In genomic region chr1:42957229-42957879, GRCh38 we compare ENCODE assay signal across 8 cellular contexts. TPM values are rescaled to one million over a fixed set of nuclear protein-coding genes. Genes with fewer than 3 reads are reported as not detected.
A peak's percentile ranks its signal among the peaks of the same experiment; 100 is the strongest.
DNase-seq lines count a peak whose midpoint lies in the region; ATAC-seq and TF ChIP-seq lines count a peak whose summit lies in the region.

No MANE protein-coding gene starts in this region.

- peak overlapping the region; percentile 51 for H3K4me2 ChIP-seq in mesenchymal stem cell (ENCODE audit: low read length, poor library complexity, severe bottlenecking)

- H3K4me1 Mint-ChIP-seq in IgD-negative memory B cell (peaks cover 37 to 53% (median 48%) of the 10 kb centered on the region in 3 donors), brain (peaks cover 83% of the 10 kb centered on the region)

- no peak overlapping the region for H3K23ac ChIP-seq in mesenchymal stem cell (ENCODE audit: low read length in 2 of 2)

- no peak overlapping the region for H4K91ac ChIP-seq in mesenchymal stem cell (ENCODE audit: low read length)

- H3K4me3 Mint-ChIP-seq in IgD-negative memory B cell: peak overlapping the region; percentile 91 to 99 (median 98)
- peak overlapping the region; percentile 90 to 97 (median 91) for H3K4me3 Mint-ChIP-seq in brain

- peak overlapping the region; percentile 23 for H2BK120ac ChIP-seq in mesenchymal stem cell (ENCODE audit: low read depth, low read length)

- no peak overlapping the region for H4K8ac ChIP-seq in mesenchymal stem cell (ENCODE audit: low read length)

- H2AK5ac ChIP-seq in mesenchymal stem cell (ENCODE audit: low read length, severe bottlenecking): peak overlapping the region; percentile 22

- H3K4me1 ChIP-seq in ACC112 (ENCODE audit: control insufficient read depth, insufficient read depth, low read length, unreplicated experiment) (peaks cover 20% of the 10 kb centered on the region), mesenchymal stem cell (ENCODE audit: control insufficient read depth, insufficient read depth, low read depth, low read length) (peaks cover 34% of the 10 kb centered on the region), upper lobe of right lung (peaks cover 16% of the 10 kb centered on the region)

- intact Hi-C loops in upper lobe of right lung (cut with DNase I): no loop called here

- peak overlapping the region; percentile 8 for H2BK15ac ChIP-seq in mesenchymal stem cell (ENCODE audit: low read depth, poor library complexity, severe bottlenecking)

- H3K79me2 ChIP-seq in ACC112 (ENCODE audit: control insufficient read depth, insufficient read depth, low read length, unreplicated experiment): peaks cover 60% of the 10 kb centered on the region

- H2BK12ac ChIP-seq in mesenchymal stem cell (ENCODE audit: low read length in 2 of 2): no peak overlapping the region

- peak overlapping the region; percentile 94 to 98 (median 95) for H3K27ac Mint-ChIP-seq in IgD-negative memory B cell
- H3K27ac Mint-ChIP-seq in brain: peak overlapping the region; percentile 63 to 96 (median 95)

- H3K36me3 Mint-ChIP-seq in IgD-negative memory B cell: peaks cover 12% of the 10 kb centered on the region
- H3K36me3 Mint-ChIP-seq in brain: peaks cover 39% of the 10 kb centered on the region

- H3K36me3 ChIP-seq in ACC112 (ENCODE audit: insufficient read depth, low read length) (0 out of 2 replicates have a peak, but pooled peaks cover 1% of the 10 kb centered on the region), mesenchymal stem cell (ENCODE audit: control insufficient read depth in 1 of 2, insufficient read depth in 2 of 2, low read depth in 1 of 2, low read length in 2 of 2) (peaks cover 0 to 11% of the 10 kb centered on the region in 2 experiments), upper lobe of right lung (no peaks in the 10 kb centered on the region)

- no peaks in the 10 kb centered on the region for H3K9me3 ChIP-seq in mesenchymal stem cell (ENCODE audit: control insufficient read depth, low read length)
- H3K9me3 ChIP-seq in upper lobe of right lung: no peaks in the 10 kb centered on the region

- H3K4me3 ChIP-seq in ACC112 (ENCODE audit: low read depth, low read length) (peak overlapping the region; percentile 95), mesenchymal stem cell (ENCODE audit: insufficient read depth in 1 of 2, low read depth in 1 of 2, low read length in 2 of 2) (peak overlapping the region; percentile 91 to 96), upper lobe of right lung (peak overlapping the region; percentile 72)

- H3K27me3 ChIP-seq in ACC112 (ENCODE audit: insufficient read depth, low read length) (no peaks in the 10 kb centered on the region), mesenchymal stem cell (ENCODE audit: control insufficient read depth in 1 of 2, insufficient read depth in 1 of 2, low read length in 2 of 2) (peaks cover 0 to 6% of the 10 kb centered on the region in 2 experiments), upper lobe of right lung (peaks cover 11% of the 10 kb centered on the region)

- peaks cover 5% of the 10 kb centered on the region for H3K79me1 ChIP-seq in mesenchymal stem cell (replicated peaks; ENCODE audit: low read length, poor library complexity, severe bottlenecking)

- no peak overlapping the region for H3K4ac ChIP-seq in mesenchymal stem cell (ENCODE audit: low read depth in 1 of 2, low read length in 2 of 2)

- no peak overlapping the region for H3K14ac ChIP-seq in mesenchymal stem cell (ENCODE audit: low read length in 2 of 2)

- no peak for TF ChIP-seq CTCF in brain (conservative IDR thresholded peaks at IDR 0.05)
- no peak for TF ChIP-seq CTCF in upper lobe of right lung (IDR thresholded peaks at IDR 0.05)

- peak overlapping the region; percentile 25; the same call in 1 of the 2 replicates for H3K27ac ChIP-seq in ACC112 (ENCODE audit: low read depth, low read length)
- peak overlapping the region; percentile 61 for H3K27ac ChIP-seq in mesenchymal stem cell (ENCODE audit: low read length, poor library complexity, severe bottlenecking)
- peak overlapping the region; percentile 51 for H3K27ac ChIP-seq in upper lobe of right lung

- WGBS in mesenchymal stem cell: 3% methylated on average over 26 of the region's 26 CpGs

- H2AFZ ChIP-seq in ACC112 (ENCODE audit: low read length, unreplicated experiment) (no peak overlapping the region), mesenchymal stem cell (ENCODE audit: low read depth, low read length) (peak overlapping the region; percentile 29)

- peaks cover 1% of the 10 kb centered on the region for H3K27me3 Mint-ChIP-seq in IgD-negative memory B cell
- H3K27me3 Mint-ChIP-seq in brain: peaks cover 9% of the 10 kb centered on the region

- H2BK5ac ChIP-seq in mesenchymal stem cell (ENCODE audit: low read depth, low read length, poor library complexity, severe bottlenecking): peak overlapping the region; percentile 46

- H3K9me3 Mint-ChIP-seq in IgD-negative memory B cell (peaks cover 0 to 2% (median 0%) of the 10 kb centered on the region in 3 donors), brain (peaks cover 0 to 2% (median 0%) of the 10 kb centered on the region in 5 experiments)

- DNase-seq in mesenchymal stem cell (no peak), upper lobe of right lung (no peak), NCI-H2227 treated with DMSO at 0.1 percent for 48 hours (lab: John Stamatoyannopoulos, UW) (no peak), cerebellar nuclear complex (lab: John Stamatoyannopoulos, UW) (no peak), NCI-H226 (no peak)

- peak overlapping the region; percentile 90 for H3K9ac ChIP-seq in mesenchymal stem cell (ENCODE audit: low read length)

- peak overlapping the region; percentile 42 to 52 for H3K18ac ChIP-seq in mesenchymal stem cell (ENCODE audit: low read depth in 1 of 2, low read length in 2 of 2)

- no peak for ATAC-seq in upper lobe of right lung

RNA-seq across cellular contexts. Expression of gene SLC2A1, which starts 1.3 kb away (rescaled TPM):
- polyA plus RNA-seq in IgD-negative memory B cell: 90.6 TPM
- 127 TPM for polyA plus RNA-seq in brain (ENCODE audit: insufficient read depth, low read depth, low replicate concordance)
- 64.6 TPM for polyA plus RNA-seq in mesenchymal stem cell (2013, experiment 1 of 2)
- 64.8 TPM for polyA plus RNA-seq in mesenchymal stem cell (2013, experiment 2 of 2)
- total RNA-seq in upper lobe of right lung: 12.9 TPM
